8 cellular contexts compared by ENCODE assay signal in genomic region chr2:54559593-54560145, GRCh38.
A peak's percentile ranks its signal among the peaks of the same experiment; 100 is the strongest.
DNase-seq lines count a peak whose midpoint lies in the region; ATAC-seq and TF ChIP-seq lines count a peak whose summit lies in the region.

No MANE protein-coding gene starts in this region.

- under 1% methylated on average over 9 of the region's 9 CpGs for WGBS in HUES64

- in situ Hi-C loops in Caki2 (cut with HindIII; ENCODE audit: low pct_unique_long_range_greater_than_20kb, low sequenced_read_pairs) = no loop called here

- H3K9me3 Mint-ChIP-seq in WTC11 (no peaks in the 10 kb centered on the region), neural progenitor cell (no peaks in the 10 kb centered on the region)

- peak; percentile 3; the same call in 1 of the 2 replicates for ATAC-seq in WTC11

- H3K9me3 ChIP-seq in HUES64 (ENCODE audit: insufficient read depth, low read depth, low read length) = no peaks in the 10 kb centered on the region
- no peaks in the 10 kb centered on the region for H3K9me3 ChIP-seq in neural progenitor cell (ENCODE audit: low read depth)

- peaks cover 54% of the 10 kb centered on the region for H3K4me1 Mint-ChIP-seq in WTC11
- H3K4me1 Mint-ChIP-seq in neural progenitor cell = peaks cover 33% of the 10 kb centered on the region

- peaks cover 28% of the 10 kb centered on the region for H3K4me1 ChIP-seq in HUES64 (ENCODE audit: insufficient read depth, low read length)
- H3K4me1 ChIP-seq in neural progenitor cell = peaks cover 21% of the 10 kb centered on the region

- H3K27ac Mint-ChIP-seq in WTC11 (peak overlapping the region; percentile 95), neural progenitor cell (peak overlapping the region; percentile 81)

- H3K27ac ChIP-seq in HUES64 (ENCODE audit: low read depth, low read length) (peak overlapping the region; percentile 90; the same call in 1 of the 2 replicates), neural progenitor cell (no peak overlapping the region)

- H3K27me3 Mint-ChIP-seq in WTC11 (ENCODE audit: low read depth) (no peaks in the 10 kb centered on the region), neural progenitor cell (ENCODE audit: insufficient read depth, low read depth) (peaks cover 3% of the 10 kb centered on the region)

- H3K9ac ChIP-seq in HUES64 (ENCODE audit: low read depth, low read length) = peak overlapping the region; percentile 85
- peak overlapping the region; percentile 31 for H3K9ac ChIP-seq in neural progenitor cell

- H3K4me3 ChIP-seq in HUES64 (ENCODE audit: low read length) = peak overlapping the region; percentile 86
- H3K4me3 ChIP-seq in neural progenitor cell = peak overlapping the region; percentile 91

- H3K27me3 ChIP-seq in HUES64 (ENCODE audit: insufficient read depth, low read length) (no peaks in the 10 kb centered on the region), neural progenitor cell (no peaks in the 10 kb centered on the region)

- peak overlapping the region; percentile 73 for H2AFZ ChIP-seq in neural progenitor cell (replicated peaks)

- POLR2A ChIA-PET in WTC11 (lab: Charles Lee) = interaction anchor here (0.6 to 1.9 kb wide), 8 partner anchors 8 to 242 kb away, joined by 3 to 8 read pairs (median 4); no protein-coding TSS in a partner anchor
- POLR2A ChIA-PET in HEK293T (lab: Yijun Ruan, JAX) = interaction anchor here (1.1 to 4.3 kb wide), 3 partner anchors 12 to 54 kb away, joined by 4 to 66 read pairs (median 5); no protein-coding TSS in a partner anchor

- H3K79me2 ChIP-seq in neural progenitor cell (ENCODE audit: low read depth) = peaks cover 59% of the 10 kb centered on the region

- peak overlapping the region; percentile 91 for H3K4me3 Mint-ChIP-seq in WTC11
- peak overlapping the region; percentile 96 for H3K4me3 Mint-ChIP-seq in neural progenitor cell

- TF ChIP-seq CTCF in WTC11 (IDR thresholded peaks at IDR 0.05) = no peak
- TF ChIP-seq CTCF in neural progenitor cell (IDR thresholded peaks at IDR 0.05) = no peak
- TF ChIP-seq CTCF in GM20000 (IDR thresholded peaks at IDR 0.05; ENCODE audit: extremely low read depth, missing control alignments) = no peak

- H3K4me2 ChIP-seq in neural progenitor cell = peak overlapping the region; percentile 88

- peaks cover 27% of the 10 kb centered on the region for H4K20me1 ChIP-seq in neural progenitor cell (ENCODE audit: low read depth)

- peaks cover 31% of the 10 kb centered on the region for H3F3A ChIP-seq in neural progenitor cell (ENCODE audit: low read depth)

- H3K36me3 Mint-ChIP-seq in WTC11 (no peaks in the 10 kb centered on the region), neural progenitor cell (no peaks in the 10 kb centered on the region)

- H3K36me3 ChIP-seq in HUES64 (ENCODE audit: insufficient read depth, low read length) (no peaks in the 10 kb centered on the region), neural progenitor cell (no peaks in the 10 kb centered on the region)

- DNase-seq in Caki2 (ENCODE audit: low read depth) (peak; percentile 92), WTC11 (ENCODE audit: low spot score) (no peak), fibroblast of the conjunctiva (ENCODE audit: low read depth) (peak; percentile 70), neural progenitor cell (ENCODE audit: low spot score) (peak; percentile 36), HEK293T (ENCODE audit: extremely low spot score) (no peak), GM20000 (ENCODE audit: low spot score) (no peak)
- DNase-seq in stimulated activated CD4-positive, alpha-beta T cell treated with anti-CD3 and anti-CD28 coated beads, Interleukin-12 subunit alpha, Interleukin-12 subunit beta, amount 100 ng/mL, for 4 hours = no peak

- CTCF ChIA-PET in WTC11 (lab: Charles Lee) = interaction anchor here (0.5 to 2.4 kb wide), 4 partner anchors 36 to 102 kb away, joined by 3 to 17 read pairs (median 6); no protein-coding TSS in a partner anchor
- CTCF ChIA-PET in HEK293T (lab: Yijun Ruan, JAX) = interaction anchor here (0.7 to 1.8 kb wide), 2 partner anchors 10 to 31 kb away, joined by 3 to 4 read pairs; no protein-coding TSS in a partner anchor

TF ChIP-seq in WTC11, 78 proteins besides CTCF, POLR2A, EP300 and RAD21 (continues in another document):
- TF ChIP-seq ZNF396 (CRISPR knock-in tag; IDR thresholded peaks at IDR 0.05; ENCODE audit: borderline replicate concordance) (no peak), ZNF138 (CRISPR knock-in tag; conservative IDR thresholded peaks at IDR 0.05) (no peak), ZBTB43 (CRISPR knock-in tag; IDR thresholded peaks at IDR 0.05) (no peak)
- TF ChIP-seq, protein P1, sequence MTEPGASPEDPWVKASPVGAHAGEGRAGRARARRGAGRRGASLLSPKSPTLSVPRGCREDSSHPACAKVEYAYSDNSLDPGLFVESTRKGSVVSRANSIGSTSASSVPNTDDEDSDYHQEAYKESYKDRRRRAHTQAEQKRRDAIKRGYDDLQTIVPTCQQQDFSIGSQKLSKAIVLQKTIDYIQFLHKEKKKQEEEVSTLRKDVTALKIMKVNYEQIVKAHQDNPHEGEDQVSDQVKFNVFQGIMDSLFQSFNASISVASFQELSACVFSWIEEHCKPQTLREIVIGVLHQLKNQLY (CRISPR knock-in tag; IDR thresholded peaks at IDR 0.05) = no peak
- TF ChIP-seq, protein P2, sequence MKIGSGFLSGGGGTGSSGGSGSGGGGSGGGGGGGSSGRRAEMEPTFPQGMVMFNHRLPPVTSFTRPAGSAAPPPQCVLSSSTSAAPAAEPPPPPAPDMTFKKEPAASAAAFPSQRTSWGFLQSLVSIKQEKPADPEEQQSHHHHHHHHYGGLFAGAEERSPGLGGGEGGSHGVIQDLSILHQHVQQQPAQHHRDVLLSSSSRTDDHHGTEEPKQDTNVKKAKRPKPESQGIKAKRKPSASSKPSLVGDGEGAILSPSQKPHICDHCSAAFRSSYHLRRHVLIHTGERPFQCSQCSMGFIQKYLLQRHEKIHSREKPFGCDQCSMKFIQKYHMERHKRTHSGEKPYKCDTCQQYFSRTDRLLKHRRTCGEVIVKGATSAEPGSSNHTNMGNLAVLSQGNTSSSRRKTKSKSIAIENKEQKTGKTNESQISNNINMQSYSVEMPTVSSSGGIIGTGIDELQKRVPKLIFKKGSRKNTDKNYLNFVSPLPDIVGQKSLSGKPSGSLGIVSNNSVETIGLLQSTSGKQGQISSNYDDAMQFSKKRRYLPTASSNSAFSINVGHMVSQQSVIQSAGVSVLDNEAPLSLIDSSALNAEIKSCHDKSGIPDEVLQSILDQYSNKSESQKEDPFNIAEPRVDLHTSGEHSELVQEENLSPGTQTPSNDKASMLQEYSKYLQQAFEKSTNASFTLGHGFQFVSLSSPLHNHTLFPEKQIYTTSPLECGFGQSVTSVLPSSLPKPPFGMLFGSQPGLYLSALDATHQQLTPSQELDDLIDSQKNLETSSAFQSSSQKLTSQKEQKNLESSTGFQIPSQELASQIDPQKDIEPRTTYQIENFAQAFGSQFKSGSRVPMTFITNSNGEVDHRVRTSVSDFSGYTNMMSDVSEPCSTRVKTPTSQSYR (CRISPR knock-in tag; IDR thresholded peaks at IDR 0.05) = no peak

TF ChIP-seq in HEK293T, 16 proteins besides CTCF, POLR2A, EP300 and RAD21:
- TF ChIP-seq SUZ12 (IDR thresholded peaks at IDR 0.05) (no peak), L3MBTL2 (conservative IDR thresholded peaks at IDR 0.05) (no peak), ELF4 (IDR thresholded peaks at IDR 0.05) (no peak), BHLHE40 (IDR thresholded peaks at IDR 0.05; ENCODE audit: borderline replicate concordance) (no peak), FOXM1 (IDR thresholded peaks at IDR 0.05; ENCODE audit: borderline replicate concordance) (no peak), ARNT (IDR thresholded peaks at IDR 0.05) (no peak), CTBP1 (IDR thresholded peaks at IDR 0.05; ENCODE audit: borderline replicate concordance) (no peak), SP1 (IDR thresholded peaks at IDR 0.05) (no peak), TARDBP (IDR thresholded peaks at IDR 0.05) (no peak), FOXA1 (IDR thresholded peaks at IDR 0.05) (no peak), LEF1 (IDR thresholded peaks at IDR 0.05; ENCODE audit: borderline replicate concordance) (no peak), FOXK2 (IDR thresholded peaks at IDR 0.05) (no peak), HDGF (IDR thresholded peaks at IDR 0.05; ENCODE audit: borderline replicate concordance) (no peak), NFRKB (IDR thresholded peaks at IDR 0.05) (no peak), ZNF384 (IDR thresholded peaks at IDR 0.05) (no peak)
- TF ChIP-seq, protein P3, sequence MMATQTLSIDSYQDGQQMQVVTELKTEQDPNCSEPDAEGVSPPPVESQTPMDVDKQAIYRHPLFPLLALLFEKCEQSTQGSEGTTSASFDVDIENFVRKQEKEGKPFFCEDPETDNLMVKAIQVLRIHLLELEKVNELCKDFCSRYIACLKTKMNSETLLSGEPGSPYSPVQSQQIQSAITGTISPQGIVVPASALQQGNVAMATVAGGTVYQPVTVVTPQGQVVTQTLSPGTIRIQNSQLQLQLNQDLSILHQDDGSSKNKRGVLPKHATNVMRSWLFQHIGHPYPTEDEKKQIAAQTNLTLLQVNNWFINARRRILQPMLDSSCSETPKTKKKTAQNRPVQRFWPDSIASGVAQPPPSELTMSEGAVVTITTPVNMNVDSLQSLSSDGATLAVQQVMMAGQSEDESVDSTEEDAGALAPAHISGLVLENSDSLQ (IDR thresholded peaks at IDR 0.05) = no peak

Comparison
In these comparisons a context has a peak if more than half of its experiments do, and no peak if none do; other contexts are left out.
1. DNase-seq: peak in Caki2 (single experiment), fibroblast of the conjunctiva (single experiment) and neural progenitor cell (single experiment); none in WTC11 (single experiment), stimulated activated CD4-positive, alpha-beta T cell treated with anti-CD3 and anti-CD28 coated beads, Interleukin-12 subunit alpha, Interleukin-12 subunit beta, amount 100 ng/mL, for 4 hours (single experiment), HEK293T (single experiment) and GM20000 (single experiment).